Comparison of ENCODE assay signal across 22 cellular contexts in the genomic region with DNA sequence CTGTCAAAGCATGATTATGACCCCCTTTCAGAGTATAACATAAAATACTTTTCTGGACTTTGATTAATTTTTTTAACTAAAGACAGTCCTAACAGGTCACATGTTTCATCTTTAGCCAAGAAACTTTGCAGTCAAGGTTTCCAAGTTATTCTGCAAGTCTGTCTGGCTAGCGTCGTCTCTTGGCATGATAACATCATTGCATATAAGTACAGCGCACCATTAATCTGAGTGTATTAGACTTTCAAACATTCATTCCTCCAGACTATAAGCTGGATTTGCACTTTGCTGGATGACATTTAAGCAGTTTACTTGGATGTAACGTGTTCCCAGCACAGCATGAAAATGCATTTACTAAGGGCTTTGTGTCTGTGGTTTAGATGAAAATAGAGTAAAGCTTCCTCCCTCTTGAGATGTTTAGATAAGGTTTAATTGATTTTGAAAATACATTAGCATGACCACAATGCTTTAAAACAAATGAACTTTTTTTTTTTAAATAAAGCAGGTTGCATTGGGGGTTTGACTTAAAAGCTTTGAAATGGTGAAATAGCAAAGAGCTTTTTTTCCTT.
DNase-seq lines count a peak whose midpoint lies in the region; ATAC-seq and TF ChIP-seq lines count a peak whose summit lies in the region.
"Had no signal": no experiment of that assay in that cellular context is flagged by ENCODE, and none has a peak within 500 bp of the region (broad histone marks: within the 10 kb centered on the region; RNA-seq: fewer than 3 reads in every experiment).

No MANE protein-coding gene starts in this region.

- no peaks in the 10 kb centered on the region for H3K27me3 ChIP-seq in neural cell (ENCODE audit: insufficient read depth, low read depth, low read length)
- H3K27me3 ChIP-seq in naive thymus-derived CD4-positive, alpha-beta T cell (ENCODE audit: control insufficient read depth in 2 of 2, insufficient read depth in 2 of 2, low read length in 2 of 2), result no peaks in the 10 kb centered on the region
- H3K27me3 ChIP-seq: SJCRH30 had no signal

- H3K36me3 ChIP-seq in neural cell (ENCODE audit: insufficient read depth, low read length), result no peaks in the 10 kb centered on the region
- no peaks in the 10 kb centered on the region for H3K36me3 ChIP-seq in naive thymus-derived CD4-positive, alpha-beta T cell (ENCODE audit: control insufficient read depth in 2 of 3, insufficient read depth in 3 of 3, low read length in 3 of 3)
- H3K36me3 ChIP-seq: SJCRH30 had no signal

- H3K9ac ChIP-seq in neural cell (ENCODE audit: low read length), result no peak overlapping the region

- no peak for TF ChIP-seq CTCF in neural cell (IDR thresholded peaks at IDR 0.05; ENCODE audit: poor library complexity, severe bottlenecking)
- no peak for TF ChIP-seq CTCF in foreskin fibroblast (IDR thresholded peaks at IDR 0.05; ENCODE audit: low read depth, low read length)

- H3K4me2 ChIP-seq in neural cell (ENCODE audit: low read length), result no peak overlapping the region

- no peaks in the 10 kb centered on the region for H3K4me1 ChIP-seq in naive thymus-derived CD4-positive, alpha-beta T cell (ENCODE audit: control insufficient read depth in 2 of 2, insufficient read depth in 2 of 2, low read length in 2 of 2)
- H3K4me1 ChIP-seq: Caco-2, SJCRH30 had no signal

- CTCF ChIA-PET in naive thymus-derived CD4-positive, alpha-beta T cell (lab: Charles Lee), result no interaction called here

- no peak overlapping the region for H2AFZ ChIP-seq in neural cell (ENCODE audit: low read depth, low read length)

- ATAC-seq in naive thymus-derived CD4-positive, alpha-beta T cell, result no peak
- ATAC-seq: CD8-positive, alpha-beta T cell; PC-3; Right ventricle myocardium inferior had no signal

- no peaks in the 10 kb centered on the region for H3K9me2 ChIP-seq in neural cell (ENCODE audit: insufficient read depth, low read length)

- no peak overlapping the region for H3K4me3 Mint-ChIP-seq in naive thymus-derived CD4-positive, alpha-beta T cell
- H3K4me3 Mint-ChIP-seq: B cell; CD8-positive, alpha-beta T cell had no signal

- POLR2A ChIA-PET in naive thymus-derived CD4-positive, alpha-beta T cell (lab: Charles Lee), result no interaction called here

- no peaks in the 10 kb centered on the region for H3K36me3 Mint-ChIP-seq in naive thymus-derived CD4-positive, alpha-beta T cell
- H3K36me3 Mint-ChIP-seq: CD8-positive, alpha-beta T cell had no signal

- no peaks in the 10 kb centered on the region for H4K20me1 ChIP-seq in neural cell (ENCODE audit: insufficient read depth)

- DNase-seq in NCI-H128 (lab: John Stamatoyannopoulos, UW; ENCODE audit: unreplicated experiment) (peak; percentile 30), SK-N-DZ (ENCODE audit: low spot score) (peak; percentile 55), NCI-H1694 treated with DMSO at 0.1 percent for 48 hours (lab: John Stamatoyannopoulos, UW) (no peak), foreskin fibroblast (no peak), posterior cingulate gyrus (no peak)
- DNase-seq in naive thymus-derived CD4-positive, alpha-beta T cell, result no peak
- DNase-seq: Caco-2; CD8-positive, alpha-beta T cell; GF-D8; GOT3; Karpas-422; NCI-H1105; NCI-H1694; NCI-H2081 treated with DMSO at 0.1 percent for 48 hours; NCI-H524; NCI-H748 treated with DMSO at 0.1 percent for 48 hours; PC-3; SJCRH30 had no signal

- intact Hi-C loops in naive thymus-derived CD4-positive, alpha-beta T cell (cut with micrococcal nuclease), result no loop called here
- intact Hi-C loops in posterior cingulate gyrus (cut with DNase I), result no loop called here

- H3K4me3 ChIP-seq in neural cell (ENCODE audit: low read length) (no peak overlapping the region), foreskin fibroblast (ENCODE audit: low read depth in 1 of 2, low read length in 2 of 2) (no peak overlapping the region)
- no peak overlapping the region for H3K4me3 ChIP-seq in naive thymus-derived CD4-positive, alpha-beta T cell (ENCODE audit: low read length)
- H3K4me3 ChIP-seq: SJCRH30 had no signal

- H3K27ac ChIP-seq in neural cell (ENCODE audit: low read length), result no peak overlapping the region
- H3K27ac ChIP-seq in naive thymus-derived CD4-positive, alpha-beta T cell (ENCODE audit: low read depth, low read length), result no peak overlapping the region
- H3K27ac ChIP-seq: C4-2B, SJCRH30 had no signal

- H3K4me1 Mint-ChIP-seq in naive thymus-derived CD4-positive, alpha-beta T cell, result no peaks in the 10 kb centered on the region
- H3K4me1 Mint-ChIP-seq: B cell had no signal

- peaks cover 0 to 8% (median 0%) of the 10 kb centered on the region in 5 donors for H3K27me3 Mint-ChIP-seq in naive thymus-derived CD4-positive, alpha-beta T cell
- H3K27me3 Mint-ChIP-seq: B cell had no signal

- no peaks in the 10 kb centered on the region for H3F3A ChIP-seq in neural cell (ENCODE audit: insufficient read depth, low read length, poor library complexity, severe bottlenecking)

- peaks cover 0 to 5% (median 0%) of the 10 kb centered on the region in 11 donors for H3K9me3 Mint-ChIP-seq in naive thymus-derived CD4-positive, alpha-beta T cell

- no peaks in the 10 kb centered on the region for H3K9me3 ChIP-seq in neural cell (ENCODE audit: low read length)
- no peaks in the 10 kb centered on the region for H3K9me3 ChIP-seq in naive thymus-derived CD4-positive, alpha-beta T cell (ENCODE audit: control insufficient read depth in 2 of 3, low read length in 3 of 3)
- H3K9me3 ChIP-seq: Caco-2, SJCRH30 had no signal

- no peak for TF ChIP-seq EP300 in neural cell (conservative IDR thresholded peaks at IDR 0.05; ENCODE audit: poor library complexity, severe bottlenecking)

- no peak overlapping the region for H3K27ac Mint-ChIP-seq in naive thymus-derived CD4-positive, alpha-beta T cell
- H3K27ac Mint-ChIP-seq: B cell; CD8-positive, alpha-beta T cell had no signal

- H3K79me2 ChIP-seq in neural cell (replicated peaks; ENCODE audit: insufficient read depth, low read length), result no peaks in the 10 kb centered on the region

- TF ChIP-seq RAD21 in neural cell (conservative IDR thresholded peaks at IDR 0.05), result no peak

TF ChIP-seq in neural cell, 6 proteins besides CTCF, POLR2A, EP300 and RAD21:
- TF ChIP-seq POLR2AphosphoS5 (IDR thresholded peaks at IDR 0.05) (peak; percentile 17), SMC3 (conservative IDR thresholded peaks at IDR 0.05; ENCODE audit: poor library complexity) (no peak)

Comparison
In these comparisons a context has a peak if more than half of its experiments do, and no peak if none do; other contexts are left out.
1. DNase-seq: peak in NCI-H128 (single experiment) and SK-N-DZ (single experiment); none in NCI-H1694 treated with DMSO at 0.1 percent for 48 hours (single experiment), naive thymus-derived CD4-positive, alpha-beta T cell (0 of 9), foreskin fibroblast (0 of 2) and posterior cingulate gyrus (0 of 10).